In genomic region chr16:4754865-4755264, GRCh38 we compare ENCODE assay signal across 39 cellular contexts. TPM values are rescaled to one million over a fixed set of nuclear protein-coding genes. Genes with fewer than 3 reads are reported as not detected.
"Had no signal": no experiment of that assay in that cellular context is flagged by ENCODE, and none has a peak within 500 bp of the region (broad histone marks: within the 10 kb centered on the region; RNA-seq: fewer than 3 reads in every experiment).

No MANE protein-coding gene starts in this region.

- H3K4me3 ChIP-seq: MG63 had no signal

- H3K27me3 ChIP-seq: MG63 had no signal

- DNase-seq: Kasumi-1, MG63, MM.1S, MV-4-11, NCI-H1048, NCI-H1092, NCI-H1092 treated with DMSO at 0.1 percent for 48 hours, NCI-H1105, NCI-H1105 treated with DMSO at 0.1 percent for 48 hours, NCI-H1417, NCI-H1417 treated with DMSO at 0.1 percent for 48 hours, NCI-H1436, NCI-H1436 treated with DMSO at 0.1 percent for 48 hours, NCI-H146, NCI-H1694, NCI-H1694 treated with DMSO at 0.1 percent for 48 hours, NCI-H187, NCI-H187 treated with DMSO at 0.1 percent for 48 hours, NCI-H1930, NCI-H2029, NCI-H2029 treated with DMSO at 0.1 percent for 48 hours, NCI-H2081, NCI-H2081 treated with DMSO at 0.1 percent for 48 hours, NCI-H2107, NCI-H2171, NCI-H2171 treated with DMSO at 0.1 percent for 48 hours, NCI-H2227 treated with DMSO at 0.1 percent for 48 hours, NCI-H226, NCI-H345, NCI-H446, NCI-H446 treated with DMSO at 0.1 percent for 48 hours, NCI-H510A, NCI-H510A treated with DMSO at 0.1 percent for 48 hours, NCI-H524, NCI-H524 treated with DMSO at 0.1 percent for 48 hours had no signal

RNA-seq across cellular contexts. Expression of gene SEPTIN12, which starts 33.3 kb away (rescaled TPM):
- total RNA-seq: LHCN-M2, M059J, MCF 10A, NCI-H460 had no signal

RNA-seq across cellular contexts. Expression of gene SMIM22, which starts 40.3 kb away (rescaled TPM):
- total RNA-seq: LHCN-M2, M059J, NCI-H460 had no signal
